ENCODE assay signal across 23 cellular contexts in the genomic region with DNA sequence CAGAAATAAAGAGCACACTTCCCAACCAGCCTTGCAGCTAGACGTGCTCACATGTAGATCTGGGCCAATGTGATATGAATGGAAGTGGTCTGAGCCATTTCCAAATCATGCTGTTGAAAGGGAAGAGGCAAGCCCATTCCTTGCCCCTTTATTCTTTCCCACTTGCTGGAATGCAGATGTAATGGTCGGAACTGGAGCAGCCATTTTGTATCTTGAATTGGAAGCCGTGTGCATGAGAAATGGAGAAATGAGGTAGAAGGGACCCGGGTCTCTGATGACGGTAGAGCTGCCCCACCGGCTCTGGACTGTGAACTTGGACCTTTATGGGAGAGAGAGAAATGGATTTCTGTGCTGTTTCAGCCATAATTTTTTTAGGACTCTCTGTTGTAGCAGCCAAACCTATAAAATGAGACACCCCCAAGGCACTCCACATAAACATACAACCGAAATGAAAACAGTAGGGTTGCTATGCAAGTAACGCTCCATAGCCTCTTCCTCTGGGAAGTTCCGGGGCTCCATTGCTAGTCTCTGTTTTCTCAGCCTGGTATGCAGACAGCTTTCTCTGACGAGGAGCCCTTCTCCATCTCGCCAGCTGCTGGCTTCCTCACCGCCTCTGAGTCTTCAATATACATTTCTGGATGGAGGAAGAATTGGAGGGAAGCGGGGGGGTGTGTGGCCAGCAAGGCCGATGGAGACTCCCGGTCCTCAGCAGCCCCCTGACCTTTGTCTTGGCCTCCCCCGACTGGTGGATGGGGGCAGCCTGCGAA. TPM values are rescaled to one million over a fixed set of nuclear protein-coding genes. Genes with fewer than 3 reads are reported as not detected.
A peak's percentile ranks its signal among the peaks of the same experiment; 100 is the strongest.
DNase-seq lines count a peak whose midpoint lies in the region; ATAC-seq and TF ChIP-seq lines count a peak whose summit lies in the region.
"Had no signal": no experiment of that assay in that cellular context is flagged by ENCODE, and none has a peak within 500 bp of the region (broad histone marks: within the 10 kb centered on the region; RNA-seq: fewer than 3 reads in every experiment).

No MANE protein-coding gene starts in this region.

- no peaks in the 10 kb centered on the region for H3K79me1 ChIP-seq in mesendoderm (ENCODE audit: low read length)

- H3K27me3 Mint-ChIP-seq in neural crest cell (ENCODE audit: low read depth), result peaks cover 18% of the 10 kb centered on the region

- no peak overlapping the region for H3K56ac ChIP-seq in mesendoderm (ENCODE audit: low read length)

- H3K27me3 ChIP-seq in WERI-Rb-1 (ENCODE audit: insufficient read depth, low read depth, severe bottlenecking) (no peaks in the 10 kb centered on the region), esophagus squamous epithelium (peaks cover 0 to 25% (median 0%) of the 10 kb centered on the region in 4 donors), thoracic aorta (replicated peaks; ENCODE audit: insufficient read depth) (no peaks in the 10 kb centered on the region), prostate gland (replicated peaks; ENCODE audit: insufficient read depth) (no peaks in the 10 kb centered on the region), mesendoderm (ENCODE audit: insufficient read depth, low read length, poor library complexity) (no peaks in the 10 kb centered on the region)
- H3K27me3 ChIP-seq: cardiac muscle cell, dorsolateral prefrontal cortex, ovary, upper lobe of left lung had no signal

- H2AK5ac ChIP-seq in mesendoderm (ENCODE audit: low read length), result no peak overlapping the region

- H3K9me3 Mint-ChIP-seq in neural crest cell, result peaks cover 2% of the 10 kb centered on the region
- H3K9me3 Mint-ChIP-seq: activated CD8-positive, alpha-beta T cell treated with anti-CD3 and anti-CD28 coated beads for 36 hours had no signal

- no peak overlapping the region for H4K5ac ChIP-seq in mesendoderm (ENCODE audit: low read length)

- no peak overlapping the region for H3K4me3 Mint-ChIP-seq in neural crest cell
- H3K4me3 Mint-ChIP-seq: activated CD8-positive, alpha-beta T cell treated with anti-CD3 and anti-CD28 coated beads for 36 hours; stimulated activated naive B cell treated with anti-CD40 and anti-IgM and Interleukin-4, amounts not matched to agents 10 μg/mL and 1 μg/mL and 100 μg/mL, for 72 hours had no signal

- peaks cover 35% of the 10 kb centered on the region for H3K4me1 Mint-ChIP-seq in neural crest cell
- H3K4me1 Mint-ChIP-seq: stimulated activated naive B cell treated with anti-CD40 and anti-IgM and Interleukin-4, amounts not matched to agents 10 μg/mL and 1 μg/mL and 100 μg/mL, for 72 hours had no signal

- H3K4me3 ChIP-seq in WERI-Rb-1 (ENCODE audit: low read depth, low read length), result peak overlapping the region; percentile 38
- H3K4me3 ChIP-seq in esophagus squamous epithelium, result no peak overlapping the region
- no peak overlapping the region for H3K4me3 ChIP-seq in thoracic aorta
- H3K4me3 ChIP-seq in prostate gland, result no peak overlapping the region
- H3K4me3 ChIP-seq in mesendoderm (ENCODE audit: low read length), result no peak overlapping the region
- H3K4me3 ChIP-seq: cardiac muscle cell, ovary, SK-N-MC, upper lobe of left lung had no signal

- H3K27ac ChIP-seq in WERI-Rb-1 (peak overlapping the region; percentile 78), esophagus squamous epithelium (peak overlapping the region; percentile 53 to 88 (median 76)), thoracic aorta (peak overlapping the region; percentile 52 to 69), prostate gland (no peak overlapping the region), mesendoderm (ENCODE audit: low read depth, low read length) (no peak overlapping the region)
- H3K27ac ChIP-seq: cardiac muscle cell, SK-N-MC, upper lobe of left lung had no signal

- H3K4me1 ChIP-seq in esophagus squamous epithelium (peaks cover 0 to 45% (median 16%) of the 10 kb centered on the region in 3 donors), thoracic aorta (ENCODE audit: control insufficient read depth in 1 of 2, low read depth in 2 of 2) (peaks cover 6 to 20% of the 10 kb centered on the region in 2 donors), prostate gland (replicated peaks) (no peaks in the 10 kb centered on the region), mesendoderm (ENCODE audit: control insufficient read depth, low read depth, low read length) (no peaks in the 10 kb centered on the region)
- H3K4me1 ChIP-seq: upper lobe of left lung had no signal

- in situ Hi-C loops in GM13976 (cut with MboI; ENCODE audit: low sequenced_read_pairs, unreplicated experiment), result no loop called here

- H3K79me2 ChIP-seq in mesendoderm (ENCODE audit: control insufficient read depth, insufficient read depth, low read length), result no peaks in the 10 kb centered on the region

- no peak for ATAC-seq in thoracic aorta (ENCODE audit: insufficient number of reproducible peaks, low FRiP score, low read depth)
- ATAC-seq: activated CD8-positive, alpha-beta T cell treated with anti-CD3 and anti-CD28 coated beads for 36 hours; stimulated activated naive B cell treated with anti-CD40 and anti-IgM and Interleukin-4, amounts not matched to agents 10 μg/mL and 1 μg/mL and 100 μg/mL, for 72 hours had no signal

- DNase-seq in WERI-Rb-1 (no peak), esophagus squamous epithelium (lab: John Stamatoyannopoulos, UW) (no peak), neural crest cell (ENCODE audit: low read depth, low spot score) (no peak), thoracic aorta (ENCODE audit: low spot score) (no peak), GM13976 (ENCODE audit: low spot score) (no peak), prostate gland (ENCODE audit: low spot score) (no peak), mesendoderm (no peak)
- no peak for DNase-seq in stimulated activated CD4-positive, alpha-beta T cell treated with anti-CD3 and anti-CD28 coated beads, Interleukin-4, amount 100 ng/mL, for 4 hours
- DNase-seq: activated CD8-positive, alpha-beta T cell treated with anti-CD3 and anti-CD28 coated beads for 36 hours; activated naive CD4-positive, alpha-beta T cell; activated T-cell treated with anti-CD3 and anti-CD28 coated beads, Interleukin-2, amount 50 U/mL, for 1 hour; AML-193; DND-41; HCEC 1CT; NCI-H1105; NCI-H2081 treated with DMSO at 0.1 percent for 48 hours; NCI-H446 treated with DMSO at 0.1 percent for 48 hours; ovary; stimulated activated naive B cell treated with anti-CD40 and anti-IgM and Interleukin-4, amounts not matched to agents 10 μg/mL and 1 μg/mL and 100 μg/mL, for 72 hours; upper lobe of left lung had no signal

- H3K18ac ChIP-seq in mesendoderm (ENCODE audit: low read length), result no peak overlapping the region

- TF ChIP-seq CTCF in WERI-Rb-1 (IDR thresholded peaks at IDR 0.05; ENCODE audit: low read depth, low read length), result no peak
- no peak for TF ChIP-seq CTCF in esophagus squamous epithelium (IDR thresholded peaks at IDR 0.05)
- TF ChIP-seq CTCF in neural crest cell (conservative IDR thresholded peaks at IDR 0.05), result no peak
- no peak for TF ChIP-seq CTCF in thoracic aorta (IDR thresholded peaks at IDR 0.05)
- TF ChIP-seq CTCF in GM13976 (IDR thresholded peaks at IDR 0.05; ENCODE audit: borderline replicate concordance, control extremely low read depth, extremely low read depth, insufficient read depth, missing control alignments), result no peak
- no peak for TF ChIP-seq CTCF in prostate gland (IDR thresholded peaks at IDR 0.05)

- H3K23ac ChIP-seq in mesendoderm (ENCODE audit: low read length), result no peak overlapping the region

- no peak for TF ChIP-seq POLR2A in esophagus squamous epithelium (IDR thresholded peaks at IDR 0.05)
- TF ChIP-seq POLR2A in prostate gland (IDR thresholded peaks at IDR 0.05), result no peak

- H3K9me3 ChIP-seq in WERI-Rb-1 (ENCODE audit: severe bottlenecking), result no peaks in the 10 kb centered on the region
- H3K9me3 ChIP-seq in esophagus squamous epithelium, result no peaks in the 10 kb centered on the region
- no peaks in the 10 kb centered on the region for H3K9me3 ChIP-seq in thoracic aorta
- H3K9me3 ChIP-seq in prostate gland, result no peaks in the 10 kb centered on the region
- H3K9me3 ChIP-seq: ovary, upper lobe of left lung had no signal

- H3K27ac Mint-ChIP-seq in neural crest cell (ENCODE audit: unreplicated experiment), result peak overlapping the region; percentile 16
- H3K27ac Mint-ChIP-seq: activated CD8-positive, alpha-beta T cell treated with anti-CD3 and anti-CD28 coated beads for 36 hours; stimulated activated naive B cell treated with anti-CD40 and anti-IgM and Interleukin-4, amounts not matched to agents 10 μg/mL and 1 μg/mL and 100 μg/mL, for 72 hours had no signal

- H3K4me2 ChIP-seq in mesendoderm (ENCODE audit: low read length), result no peak overlapping the region

- WGBS in esophagus squamous epithelium, 2 donors, result 66 to 80% methylated on average over 10 to 14 of the region's 17 CpGs
- 85% methylated on average over 17 of the region's 17 CpGs for WGBS in prostate gland
- WGBS in mesendoderm (ENCODE audit: extremely low coverage, insufficient coverage, low lambda C conversion rate), result no CpG with 5 or more reads among the region's 17 CpGs

- H4K8ac ChIP-seq in mesendoderm (ENCODE audit: low read depth, low read length), result no peak overlapping the region

- H3K36me3 Mint-ChIP-seq in neural crest cell (ENCODE audit: low read depth), result no peaks in the 10 kb centered on the region
- H3K36me3 Mint-ChIP-seq: stimulated activated naive B cell treated with anti-CD40 and anti-IgM and Interleukin-4, amounts not matched to agents 10 μg/mL and 1 μg/mL and 100 μg/mL, for 72 hours had no signal

- no peak overlapping the region for H2BK5ac ChIP-seq in mesendoderm (ENCODE audit: low read length)

- no peak overlapping the region for H3K9ac ChIP-seq in mesendoderm (ENCODE audit: low read length)

- H2BK120ac ChIP-seq in mesendoderm (ENCODE audit: low read depth, low read length), result no peak overlapping the region

- H3K36me3 ChIP-seq in WERI-Rb-1, result no peaks in the 10 kb centered on the region
- no peaks in the 10 kb centered on the region for H3K36me3 ChIP-seq in esophagus squamous epithelium
- H3K36me3 ChIP-seq in thoracic aorta, result no peaks in the 10 kb centered on the region
- no peaks in the 10 kb centered on the region for H3K36me3 ChIP-seq in prostate gland
- no peaks in the 10 kb centered on the region for H3K36me3 ChIP-seq in mesendoderm (ENCODE audit: control insufficient read depth, insufficient read depth, low read length)
- H3K36me3 ChIP-seq: cardiac muscle cell, ovary, upper lobe of left lung had no signal

- no peak overlapping the region for H2BK15ac ChIP-seq in mesendoderm (replicated peaks; ENCODE audit: low read depth)

- H3K4ac ChIP-seq in mesendoderm (ENCODE audit: low read depth, low read length), result no peak overlapping the region

- intact Hi-C loops in esophagus squamous epithelium (cut with DNase I) (no loop called here), prostate gland (cut with DNase I) (loop anchor here (2.0 kb wide), 2 partner anchors 44 to 54 kb away; partner anchors contain the start of gene STX16)

RNA-seq across cellular contexts. Expression of gene STX16, which starts 54.7 kb away (rescaled TPM):
- total RNA-seq in esophagus squamous epithelium (10 to 100 TPM; 29.6 to 49.2 (median 32.8) TPM), neural crest cell (57.3 and 58.7 TPM in 2 replicates), thoracic aorta (100 to 1,000 TPM in 1 of 2 donors, 10 to 100 TPM in 1; 66.3 to 109 TPM), prostate gland (100 to 1,000 TPM in 1 of 2 donors, 10 to 100 TPM in 1; 34.3 to 115 TPM)
- 23.7 TPM for polyA plus RNA-seq in mesendoderm (2013, experiment 1 of 2)
- polyA plus RNA-seq in mesendoderm (2013, experiment 2 of 2), result 24.1 TPM

Comparison
In these comparisons a context has a peak if more than half of its experiments do, and no peak if none do; other contexts are left out.
1. H3K27ac ChIP-seq: peak in WERI-Rb-1 (single experiment), esophagus squamous epithelium (4 of 4) and thoracic aorta (2 of 2); none in prostate gland (0 of 2) and mesendoderm (single experiment).